Comparison of ENCODE assay signal across 28 cellular contexts in the genomic region with DNA sequence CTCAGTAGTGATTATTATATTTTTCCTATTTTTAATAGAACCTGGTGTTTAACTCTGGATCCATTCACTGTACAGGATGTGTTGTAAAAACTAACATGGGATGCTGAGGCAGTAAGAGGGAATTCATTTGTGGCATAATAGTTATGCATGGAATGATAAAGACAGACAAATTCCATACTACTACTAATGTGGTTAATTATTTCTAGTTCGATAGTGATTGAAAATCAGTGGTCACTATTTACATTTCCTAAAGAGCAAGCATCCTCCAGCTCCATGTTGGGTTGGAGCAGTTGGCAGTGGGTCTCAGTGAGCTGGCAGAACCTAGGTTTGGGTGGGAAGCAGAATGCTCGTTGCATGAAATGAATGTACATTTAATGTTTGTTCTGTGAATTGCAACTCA.
A peak's percentile ranks its signal among the peaks of the same experiment; 100 is the strongest.
DNase-seq lines count a peak whose midpoint lies in the region; ATAC-seq, FAIRE-seq and TF ChIP-seq lines count a peak whose summit lies in the region.
"Had no signal": no experiment of that assay in that cellular context is flagged by ENCODE, and none has a peak within 500 bp of the region (broad histone marks: within the 10 kb centered on the region; RNA-seq: fewer than 3 reads in every experiment).

No MANE protein-coding gene starts in this region.

- H3K23ac ChIP-seq in H1 (ENCODE audit: insufficient read length), result no peak overlapping the region

- intact Hi-C loops in sciatic nerve (cut with DNase I) (no loop called here), spleen (cut with DNase I; ENCODE audit: low total_unique reads) (loop anchor here (10.0 kb wide), 1 partner anchor 56 kb away; no protein-coding TSS in a partner anchor)

- H3K79me2 ChIP-seq in H1 (ENCODE audit: control insufficient read depth in 1 of 2, insufficient read depth in 2 of 2, low read length in 2 of 2), result no peaks in the 10 kb centered on the region

- no peak overlapping the region for H2AK5ac ChIP-seq in H1 (ENCODE audit: low read depth, low read length)

- no peaks in the 10 kb centered on the region for H3K27me3 ChIP-seq in MG63
- H3K27me3 ChIP-seq in H1 (replicated peaks in 1 of 4; ENCODE audit: control insufficient read depth in 3 of 4, extremely low read depth in 1 of 4, insufficient read depth in 3 of 4, low read length in 3 of 4), result no peaks in the 10 kb centered on the region; a peak in 1 of 7 replicates
- H3K27me3 ChIP-seq in spleen (replicated peaks in 1 of 7), result peaks cover 0 to 23% (median 0%) of the 10 kb centered on the region in 7 donors
- H3K27me3 ChIP-seq: adrenal gland, brain microvascular endothelial cell, pancreas had no signal

- H3K4me3 Mint-ChIP-seq in osteocyte (ENCODE audit: unreplicated experiment), result no peak overlapping the region
- H3K4me3 Mint-ChIP-seq: activated CD8-positive, alpha-beta T cell treated with anti-CD3 and anti-CD28 coated beads for 36 hours; activated naive CD4-positive, alpha-beta T cell treated with anti-CD3 and anti-CD28 coated beads for 36 hours; CD4-positive, CD25-positive, alpha-beta regulatory T cell; immature natural killer cell; neural crest cell; stimulated activated naive CD8-positive, alpha-beta T cell treated with anti-CD3 and anti-CD28 coated beads, Interleukin-15, Interleukin-2, amounts not matched to agents 100 ng/mL and 50 ng/mL, for 24 hours had no signal

- no peak for FAIRE-seq in H1 (lab: Jason Lieb, UNC)
- FAIRE-seq: K562, pancreas, urothelium cell line had no signal

- peaks cover 21% of the 10 kb centered on the region for H3K4me1 Mint-ChIP-seq in osteocyte (ENCODE audit: unreplicated experiment)
- H3K4me1 Mint-ChIP-seq: CD4-positive, CD25-positive, alpha-beta regulatory T cell; immature natural killer cell had no signal

- TF ChIP-seq POLR2A in H1 (IDR thresholded peaks at IDR 0.05; ENCODE audit: control extremely low read depth in 1 of 2, low read depth in 2 of 2, low read length in 2 of 2), result no peak
- no peak for TF ChIP-seq POLR2A in spleen (IDR thresholded peaks at IDR 0.05)

- H2BK15ac ChIP-seq in H1 (ENCODE audit: low read length), result no peak overlapping the region

- no peak overlapping the region for H4K5ac ChIP-seq in H1 (ENCODE audit: insufficient read length, low read depth, low read length)

- H3K14ac ChIP-seq in H1 (ENCODE audit: insufficient read length), result no peak overlapping the region

- CTCF ChIA-PET in H1 (lab: Charles Lee; ENCODE audit: partially characterized antibody), result interaction anchor here (0.5 to 1.7 kb wide), 4 partner anchors 47 to 656 kb away, joined by 3 to 5 read pairs (median 3); no protein-coding TSS in a partner anchor

- no peaks in the 10 kb centered on the region for H3K9me3 Mint-ChIP-seq in osteocyte (ENCODE audit: unreplicated experiment)
- H3K9me3 Mint-ChIP-seq: activated CD8-positive, alpha-beta T cell treated with anti-CD3 and anti-CD28 coated beads for 36 hours; activated naive CD4-positive, alpha-beta T cell treated with anti-CD3 and anti-CD28 coated beads for 36 hours; immature natural killer cell; neural crest cell; stimulated activated naive CD8-positive, alpha-beta T cell treated with anti-CD3 and anti-CD28 coated beads, Interleukin-15, Interleukin-2, amounts not matched to agents 100 ng/mL and 50 ng/mL, for 24 hours had no signal

- no peak overlapping the region for H3K27ac Mint-ChIP-seq in osteocyte (ENCODE audit: unreplicated experiment)
- H3K27ac Mint-ChIP-seq: activated CD8-positive, alpha-beta T cell treated with anti-CD3 and anti-CD28 coated beads for 36 hours; activated naive CD4-positive, alpha-beta T cell treated with anti-CD3 and anti-CD28 coated beads for 36 hours; CD4-positive, CD25-positive, alpha-beta regulatory T cell; immature natural killer cell; stimulated activated naive CD8-positive, alpha-beta T cell treated with anti-CD3 and anti-CD28 coated beads, Interleukin-15, Interleukin-2, amounts not matched to agents 100 ng/mL and 50 ng/mL, for 24 hours had no signal

- TF ChIP-seq EP300 in H1 (IDR thresholded peaks at IDR 0.05; ENCODE audit: borderline replicate concordance in 1 of 2, low read depth in 2 of 2, low read length in 2 of 2), result no peak

- H3K36me3 ChIP-seq in MG63, result peaks cover 44% of the 10 kb centered on the region
- H3K36me3 ChIP-seq in H1 (ENCODE audit: control insufficient read depth in 2 of 4, insufficient read depth in 4 of 4, low read length in 3 of 4), result no peaks in the 10 kb centered on the region
- no peaks in the 10 kb centered on the region for H3K36me3 ChIP-seq in spleen
- H3K36me3 ChIP-seq: adrenal gland, brain microvascular endothelial cell, pancreas had no signal

- no peak overlapping the region for H4K91ac ChIP-seq in H1 (replicated peaks; ENCODE audit: insufficient read length, low read length)

- H3K27ac ChIP-seq in H1 (ENCODE audit: low read depth, low read length) (no peak overlapping the region), spleen (no peak overlapping the region)
- H3K27ac ChIP-seq: 22Rv1, adrenal gland, brain microvascular endothelial cell, pancreas, thoracic aorta had no signal

- no peaks in the 10 kb centered on the region for H3K27me3 Mint-ChIP-seq in osteocyte (ENCODE audit: unreplicated experiment)

- H2BK120ac ChIP-seq in H1 (replicated peaks; ENCODE audit: low read depth, low read length), result no peak overlapping the region

- H3K18ac ChIP-seq in H1 (ENCODE audit: extremely low read depth, low read length), result no peak overlapping the region

- POLR2A ChIA-PET in H1 (lab: Charles Lee; ENCODE audit: partially characterized antibody), result no interaction called here

- no peaks in the 10 kb centered on the region for H3K36me3 Mint-ChIP-seq in osteocyte (ENCODE audit: unreplicated experiment)
- H3K36me3 Mint-ChIP-seq: CD4-positive, CD25-positive, alpha-beta regulatory T cell; immature natural killer cell had no signal

- H4K8ac ChIP-seq in H1 (ENCODE audit: extremely low read depth, insufficient read depth, low read length), result no peak overlapping the region

- H4K20me1 ChIP-seq in H1 (replicated peaks in 1 of 2; ENCODE audit: control insufficient read depth in 1 of 2, insufficient read depth in 2 of 2, low read length in 2 of 2), result no peaks in the 10 kb centered on the region

- no peak for TF ChIP-seq RAD21 in H1 (IDR thresholded peaks at IDR 0.05 in 1 of 2, conservative IDR thresholded peaks at IDR 0.05 in 1 of 2; ENCODE audit: low read depth in 2 of 2, low read length in 2 of 2)

- H3K9ac ChIP-seq in H1 (replicated peaks in 1 of 4; ENCODE audit: extremely low read depth in 1 of 4, low read depth in 3 of 4, low read length in 3 of 4), result no peak overlapping the region

- no peak overlapping the region for H3K4me3 ChIP-seq in MG63
- no peak overlapping the region for H3K4me3 ChIP-seq in H1 (ENCODE audit: extremely low read depth in 1 of 4, insufficient read depth in 2 of 4, low read depth in 3 of 4, low read length in 4 of 4)
- H3K4me3 ChIP-seq in spleen, result no peak overlapping the region
- H3K4me3 ChIP-seq: adrenal gland, K562, pancreas, thoracic aorta had no signal

- H3K4me2 ChIP-seq in H1 (ENCODE audit: insufficient read depth in 1 of 2, low read depth in 2 of 2, low read length in 2 of 2), result no peak overlapping the region

- no peaks in the 10 kb centered on the region for H3K79me1 ChIP-seq in H1 (ENCODE audit: low read depth, low read length)

- H3K4me1 ChIP-seq in H1 (replicated peaks in 1 of 4; ENCODE audit: control insufficient read depth in 3 of 4, insufficient read depth in 4 of 4, low read length in 3 of 4) (peaks cover 3 to 13% (median 8%) of the 10 kb centered on the region in 4 experiments), spleen (no peaks in the 10 kb centered on the region)
- H3K4me1 ChIP-seq: adrenal gland, pancreas had no signal

- H2BK20ac ChIP-seq in H1 (ENCODE audit: low read length), result no peak overlapping the region

- DNase-seq in NCI-H1092 treated with DMSO at 0.1 percent for 48 hours (lab: John Stamatoyannopoulos, UW) (peak; percentile 85), NCI-H1092 (lab: John Stamatoyannopoulos, UW) (no peak), MG63 (peak; percentile 60), H1 (ENCODE audit: low read depth in 1 of 2, low spot score in 2 of 2) (no peak), osteocyte (ENCODE audit: extremely low spot score, unreplicated experiment) (peak; percentile 25), sciatic nerve (ENCODE audit: low spot score) (no peak), cerebellar nuclear complex (lab: John Stamatoyannopoulos, UW) (no peak), spleen (no peak)
- DNase-seq: activated CD8-positive, alpha-beta memory T cell treated with anti-CD3 and anti-CD28 coated beads, Interleukin-2, amount 50 U/mL, for 48 hours; activated CD8-positive, alpha-beta T cell treated with anti-CD3 and anti-CD28 coated beads for 36 hours; activated naive CD4-positive, alpha-beta T cell treated with anti-CD3 and anti-CD28 coated beads for 36 hours; adrenal gland; CD4-positive, CD25-positive, alpha-beta regulatory T cell; DMS79 treated with DMSO at 0.1 percent for 48 hours; immature natural killer cell; MM.1S; NCI-H1417 treated with DMSO at 0.1 percent for 48 hours; pancreas; stimulated activated CD8-positive, alpha-beta memory T cell treated with anti-CD3 and anti-CD28 coated beads, Interleukin-4, amount 100 ng/mL, for 48 hours had no signal

- 94% methylated on average over 2 of the region's 2 CpGs; no CpG with 5 or more reads in 1 of the 2 experiments for WGBS in H1 (ENCODE audit: extremely low coverage in 1 of 2, insufficient coverage in 1 of 2, insufficient read length in 1 of 2, insufficient replicate concordance in 2 of 2, low coverage in 1 of 2, low lambda C conversion rate in 2 of 2, missing lambda C conversion rate in 1 of 2), 2 experiments
- 55 to 83% (median 69%) methylated on average over 2 of the region's 2 CpGs for WGBS in spleen, 5 donors

- 0 out of 2 replicates have a peak overlapping the region, but pooled peaks have one; percentile 52 for H2AFZ ChIP-seq in H1 (ENCODE audit: low read length)

- no peak overlapping the region for H2BK12ac ChIP-seq in H1 (ENCODE audit: low read depth, low read length)

- H3K9me3 ChIP-seq in MG63 (no peaks in the 10 kb centered on the region), H1 (ENCODE audit: insufficient read depth in 2 of 2, low read depth in 1 of 2, low read length in 1 of 2) (no peaks in the 10 kb centered on the region), spleen (no peaks in the 10 kb centered on the region)
- H3K9me3 ChIP-seq: adrenal gland, pancreas, thoracic aorta had no signal

- H3K56ac ChIP-seq in H1 (replicated peaks; ENCODE audit: insufficient read length, low read depth, low read length), result no peak overlapping the region

- TF ChIP-seq CTCF in H1 (IDR thresholded peaks at IDR 0.05; ENCODE audit: control extremely low read depth in 1 of 3, insufficient read depth in 1 of 3, low read depth in 1 of 3, low read length in 3 of 3), result no peak
- TF ChIP-seq CTCF in osteocyte (IDR thresholded peaks at IDR 0.05), result no peak
- no peak for TF ChIP-seq CTCF in spleen (IDR thresholded peaks at IDR 0.05 in 8 of 11, conservative IDR thresholded peaks at IDR 0.05 in 3 of 11)

- no peak overlapping the region for H3K4ac ChIP-seq in H1 (replicated peaks; ENCODE audit: insufficient read length, low read depth, low read length)

- no peak overlapping the region; the same call in 1 of the 2 replicates for H2BK5ac ChIP-seq in H1 (ENCODE audit: low read depth, low read length)

- no peak for ATAC-seq in sciatic nerve
- ATAC-seq: activated CD8-positive, alpha-beta T cell treated with anti-CD3 and anti-CD28 coated beads for 36 hours; K562; left lobe of liver; pancreas; Right ventricle myocardium inferior had no signal

- no peaks in the 10 kb centered on the region for H3K23me2 ChIP-seq in H1 (ENCODE audit: low read depth, low read length)

Comparison
In these comparisons a context has a peak if more than half of its experiments do, and no peak if none do; other contexts are left out.
1. DNase-seq: peak in NCI-H1092 treated with DMSO at 0.1 percent for 48 hours (single experiment), MG63 (single experiment) and osteocyte (single experiment); none in NCI-H1092 (single experiment), H1 (0 of 2), sciatic nerve (single experiment), cerebellar nuclear complex (0 of 2) and spleen (single experiment).